19 cellular contexts compared by ENCODE assay signal in genomic region chr14:35167496-35167895, GRCh38. TPM values are rescaled to one million over a fixed set of nuclear protein-coding genes. Genes with fewer than 3 reads are reported as not detected.
A peak's percentile ranks its signal among the peaks of the same experiment; 100 is the strongest.
DNase-seq lines count a peak whose midpoint lies in the region; ATAC-seq, FAIRE-seq and TF ChIP-seq lines count a peak whose summit lies in the region.
"Had no signal": no experiment of that assay in that cellular context is flagged by ENCODE, and none has a peak within 500 bp of the region (broad histone marks: within the 10 kb centered on the region; RNA-seq: fewer than 3 reads in every experiment).

No MANE protein-coding gene starts in this region.

- intact Hi-C loops in cardiac septum (cut with DNase I) = no loop called here

- TF ChIP-seq CTCF in D721Med (IDR thresholded peaks at IDR 0.05; ENCODE audit: insufficient read depth, missing control alignments) = no peak

- peak overlapping the region; percentile 91 for H3K27ac ChIP-seq in SK-N-MC
- H3K27ac ChIP-seq: 22Rv1, BLaER1 had no signal

- peaks cover 2% of the 10 kb centered on the region; the same call in 1 of the 2 replicates for H3K9me3 ChIP-seq in SK-N-MC (ENCODE audit: low read depth, low read length)
- H3K9me3 ChIP-seq: BE2C, BLaER1 had no signal

- DNase-seq in activated naive CD8-positive, alpha-beta T cell treated with anti-CD3 and anti-CD28 coated beads, Interleukin-2, amount 50 U/mL, for 24 hours = no peak
- DNase-seq in D721Med (ENCODE audit: insufficient read length, low spot score) (no peak), SK-N-MC (ENCODE audit: low read depth, low spot score) (peak; percentile 77), AG20443 (ENCODE audit: low spot score) (no peak), cardiac septum (ENCODE audit: low spot score) (no peak), medulla oblongata (ENCODE audit: extremely low spot score) (no peak)
- DNase-seq: BE2C; C1 segment of cervical spinal cord; CD4-positive, alpha-beta memory T cell; CD4-positive, CD25-positive, alpha-beta regulatory T cell; CD8-positive, alpha-beta memory T cell; COR-L47; DMS79 treated with DMSO at 0.1 percent for 48 hours; GF-D8 had no signal

- no peak overlapping the region for H3K9ac ChIP-seq in SK-N-MC (ENCODE audit: insufficient read length)
- H3K9ac ChIP-seq: BLaER1 had no signal

- H3K9me3 Mint-ChIP-seq in activated naive CD8-positive, alpha-beta T cell (ENCODE audit: low read depth) = no peaks in the 10 kb centered on the region
- H3K9me3 Mint-ChIP-seq in activated naive CD8-positive, alpha-beta T cell treated with anti-CD3 and anti-CD28 coated beads, Interleukin-2, amount 50 U/mL, for 24 hours = peaks cover 5% of the 10 kb centered on the region

- H3K4me3 Mint-ChIP-seq in activated naive CD8-positive, alpha-beta T cell = no peak overlapping the region
- no peak overlapping the region for H3K4me3 Mint-ChIP-seq in activated naive CD8-positive, alpha-beta T cell treated with anti-CD3 and anti-CD28 coated beads, Interleukin-2, amount 50 U/mL, for 24 hours
- H3K4me3 Mint-ChIP-seq: CD14-positive monocyte; CD4-positive, alpha-beta memory T cell; CD4-positive, CD25-positive, alpha-beta regulatory T cell; CD8-positive, alpha-beta memory T cell had no signal

- no peaks in the 10 kb centered on the region for H3K27me3 Mint-ChIP-seq in activated naive CD8-positive, alpha-beta T cell
- H3K27me3 Mint-ChIP-seq in activated naive CD8-positive, alpha-beta T cell treated with anti-CD3 and anti-CD28 coated beads, Interleukin-2, amount 50 U/mL, for 24 hours = no peaks in the 10 kb centered on the region
- H3K27me3 Mint-ChIP-seq: CD4-positive, alpha-beta memory T cell; CD4-positive, CD25-positive, alpha-beta regulatory T cell; CD8-positive, alpha-beta memory T cell had no signal

- peaks cover 29% of the 10 kb centered on the region for H3K36me3 Mint-ChIP-seq in activated naive CD8-positive, alpha-beta T cell
- H3K36me3 Mint-ChIP-seq in activated naive CD8-positive, alpha-beta T cell treated with anti-CD3 and anti-CD28 coated beads, Interleukin-2, amount 50 U/mL, for 24 hours (ENCODE audit: low read depth) = peaks cover 30% of the 10 kb centered on the region

- ATAC-seq in activated naive CD8-positive, alpha-beta T cell treated with anti-CD3 and anti-CD28 coated beads, Interleukin-2, amount 50 U/mL, for 24 hours = no peak

- H3K4me1 Mint-ChIP-seq in activated naive CD8-positive, alpha-beta T cell (ENCODE audit: low read depth) = peaks cover 7% of the 10 kb centered on the region
- peaks cover 2% of the 10 kb centered on the region for H3K4me1 Mint-ChIP-seq in activated naive CD8-positive, alpha-beta T cell treated with anti-CD3 and anti-CD28 coated beads, Interleukin-2, amount 50 U/mL, for 24 hours
- H3K4me1 Mint-ChIP-seq: CD14-positive monocyte had no signal

- peak; percentile 6 for FAIRE-seq in D721Med (lab: Jason Lieb, UNC)
- FAIRE-seq: GM12891 had no signal

- peak overlapping the region; percentile 47 for H3K4me3 ChIP-seq in SK-N-MC
- H3K4me3 ChIP-seq: BLaER1 had no signal

- peak overlapping the region; percentile 28 for H3K27ac Mint-ChIP-seq in activated naive CD8-positive, alpha-beta T cell
- no peak overlapping the region for H3K27ac Mint-ChIP-seq in activated naive CD8-positive, alpha-beta T cell treated with anti-CD3 and anti-CD28 coated beads, Interleukin-2, amount 50 U/mL, for 24 hours
- H3K27ac Mint-ChIP-seq: CD14-positive monocyte; CD4-positive, CD25-positive, alpha-beta regulatory T cell had no signal

- H3K36me3 ChIP-seq in SK-N-MC (ENCODE audit: insufficient read depth, low read length) = peaks cover 37% of the 10 kb centered on the region

RNA-seq across cellular contexts. Expression of gene PRORP, which starts 45.1 kb away (rescaled TPM):
- 19.6 TPM for total RNA-seq in cardiac septum

RNA-seq across cellular contexts. Expression of gene PPP2R3C, which starts 45.7 kb away (rescaled TPM):
- total RNA-seq in cardiac septum = 26.1 TPM
